9 cellular contexts compared by ENCODE assay signal in genomic region chr1:164602142-164602429, GRCh38. TPM values are rescaled to one million over a fixed set of nuclear protein-coding genes. Genes with fewer than 3 reads are reported as not detected.
DNase-seq lines count a peak whose midpoint lies in the region; ATAC-seq, FAIRE-seq and TF ChIP-seq lines count a peak whose summit lies in the region.
"Had no signal": no experiment of that assay in that cellular context is flagged by ENCODE, and none has a peak within 500 bp of the region (broad histone marks: within the 10 kb centered on the region; RNA-seq: fewer than 3 reads in every experiment).

No MANE protein-coding gene starts in this region.

- no peak overlapping the region for H3K4me2 ChIP-seq in astrocyte (ENCODE audit: low read length)
- H3K4me2 ChIP-seq in keratinocyte (ENCODE audit: control insufficient read depth, extremely low read depth, insufficient read depth, low read depth, low read length), result peak overlapping the region; percentile 57

- H3K36me3 Mint-ChIP-seq in astrocyte (ENCODE audit: low read depth, unreplicated experiment), result peaks cover 2% of the 10 kb centered on the region
- no peaks in the 10 kb centered on the region for H3K36me3 Mint-ChIP-seq in activated T-cell treated with anti-CD3 and anti-CD28 coated beads, Interleukin-2, amount 50 U/mL, for 72 hours (ENCODE audit: insufficient read depth in 2 of 2)
- no peaks in the 10 kb centered on the region for H3K36me3 Mint-ChIP-seq in activated T-cell treated with anti-CD3 and anti-CD28 coated beads, Interleukin-2, amount 50 U/mL, for 24 hours (ENCODE audit: low read depth)

- no peaks in the 10 kb centered on the region for H3K9me3 Mint-ChIP-seq in astrocyte (ENCODE audit: unreplicated experiment)
- H3K9me3 Mint-ChIP-seq in activated T-cell treated with anti-CD3 and anti-CD28 coated beads, Interleukin-2, amount 50 U/mL, for 72 hours, result no peaks in the 10 kb centered on the region
- no peaks in the 10 kb centered on the region for H3K9me3 Mint-ChIP-seq in activated T-cell treated with anti-CD3 and anti-CD28 coated beads, Interleukin-2, amount 50 U/mL, for 24 hours

- H2AFZ ChIP-seq in astrocyte (ENCODE audit: low read depth, low read length), result no peak overlapping the region
- no peak overlapping the region for H2AFZ ChIP-seq in keratinocyte (ENCODE audit: control insufficient read depth, low read length)

- TF ChIP-seq CTCF in astrocyte (IDR thresholded peaks at IDR 0.05; ENCODE audit: insufficient read depth, low read depth, low read length) (no peak), keratinocyte (optimal IDR thresholded peaks at IDR 0.05 in 1 of 3, IDR thresholded peaks at IDR 0.05 in 1 of 3, conservative IDR thresholded peaks at IDR 0.05 in 1 of 3; ENCODE audit: extremely low read depth in 1 of 3, insufficient read depth in 2 of 3, low read length in 3 of 3) (no peak), upper lobe of left lung (IDR thresholded peaks at IDR 0.05) (no peak)

- H3K27me3 Mint-ChIP-seq in astrocyte (ENCODE audit: low read depth, unreplicated experiment), result no peaks in the 10 kb centered on the region
- H3K27me3 Mint-ChIP-seq in activated T-cell treated with anti-CD3 and anti-CD28 coated beads, Interleukin-2, amount 50 U/mL, for 72 hours (ENCODE audit: low read depth), result no peaks in the 10 kb centered on the region
- H3K27me3 Mint-ChIP-seq in activated T-cell treated with anti-CD3 and anti-CD28 coated beads, Interleukin-2, amount 50 U/mL, for 24 hours, result no peaks in the 10 kb centered on the region

- TF ChIP-seq EP300 in upper lobe of left lung (IDR thresholded peaks at IDR 0.05), result no peak

- H3K79me2 ChIP-seq in astrocyte (ENCODE audit: insufficient read depth, low read length) (peaks cover 8% of the 10 kb centered on the region), keratinocyte (ENCODE audit: control insufficient read depth, insufficient read depth, low read length) (no peaks in the 10 kb centered on the region)

- DNase-seq in DMS 273 (lab: John Stamatoyannopoulos, UW; ENCODE audit: unreplicated experiment) (peak; percentile 19), DMS 273 treated with DMSO at 0.1 percent for 48 hours (lab: John Stamatoyannopoulos, UW) (no peak), astrocyte (ENCODE audit: low read depth) (no peak), keratinocyte (ENCODE audit: low read depth, low spot score) (no peak), upper lobe of left lung (peak in 1 of 2 donors; percentile 81)
- DNase-seq in activated T-cell treated with anti-CD3 and anti-CD28 coated beads, Interleukin-2, amount 50 U/mL, for 72 hours, result no peak
- DNase-seq in activated naive CD4-positive, alpha-beta T cell (lab: John Stamatoyannopoulos, UW), result no peak
- no peak for DNase-seq in activated T-cell treated with anti-CD3 and anti-CD28 coated beads, Interleukin-2, amount 50 U/mL, for 24 hours
- DNase-seq: activated T-cell treated with anti-CD3 and anti-CD28 coated beads, Interleukin-2, amount 50 U/mL, for 1 hour had no signal

- H3K27me3 ChIP-seq in astrocyte (ENCODE audit: insufficient read depth, low read length) (no peaks in the 10 kb centered on the region), keratinocyte (ENCODE audit: control insufficient read depth, extremely low read depth, insufficient read depth, low read length) (no peaks in the 10 kb centered on the region), upper lobe of left lung (no peaks in the 10 kb centered on the region)

- H3K9me1 ChIP-seq in keratinocyte (ENCODE audit: control insufficient read depth, extremely low read depth, insufficient read depth, low read length), result no peaks in the 10 kb centered on the region

- peaks cover 18% of the 10 kb centered on the region for H3K4me1 Mint-ChIP-seq in astrocyte (ENCODE audit: low read depth, unreplicated experiment)
- H3K4me1 Mint-ChIP-seq in activated T-cell treated with anti-CD3 and anti-CD28 coated beads, Interleukin-2, amount 50 U/mL, for 72 hours (ENCODE audit: low read depth), result no peaks in the 10 kb centered on the region
- no peaks in the 10 kb centered on the region for H3K4me1 Mint-ChIP-seq in activated T-cell treated with anti-CD3 and anti-CD28 coated beads, Interleukin-2, amount 50 U/mL, for 24 hours (ENCODE audit: low read depth)

- H3K36me3 ChIP-seq in astrocyte (ENCODE audit: insufficient read depth, low read length) (no peaks in the 10 kb centered on the region), keratinocyte (ENCODE audit: control insufficient read depth in 2 of 2, extremely low read depth in 1 of 2, insufficient read depth in 2 of 2, low read length in 2 of 2) (no peaks in the 10 kb centered on the region), upper lobe of left lung (no peaks in the 10 kb centered on the region)

- 69 to 74% methylated on average over 4 of the region's 4 CpGs for WGBS in upper lobe of left lung, 2 donors

- H3K4me3 Mint-ChIP-seq in astrocyte (ENCODE audit: unreplicated experiment), result peak overlapping the region; percentile 10
- H3K4me3 Mint-ChIP-seq in activated T-cell treated with anti-CD3 and anti-CD28 coated beads, Interleukin-2, amount 50 U/mL, for 72 hours, result no peak overlapping the region
- H3K4me3 Mint-ChIP-seq in activated T-cell treated with anti-CD3 and anti-CD28 coated beads, Interleukin-2, amount 50 U/mL, for 24 hours, result no peak overlapping the region

- dilution Hi-C loops in keratinocyte (cut with MboI; ENCODE audit: extremely low pct_ligation_motif_present, low sequenced_read_pairs), result no loop called here

- no peaks in the 10 kb centered on the region for H3K9me3 ChIP-seq in astrocyte (ENCODE audit: insufficient read depth, low read depth, low read length)
- H3K9me3 ChIP-seq in keratinocyte (ENCODE audit: control insufficient read depth, low read depth, low read length), result no peaks in the 10 kb centered on the region
- no peaks in the 10 kb centered on the region for H3K9me3 ChIP-seq in upper lobe of left lung

- FAIRE-seq in astrocyte (lab: Jason Lieb, UNC) (no peak), keratinocyte (lab: Jason Lieb, UNC) (peak; percentile 89)

- peaks cover 18% of the 10 kb centered on the region for H3K4me1 ChIP-seq in astrocyte (ENCODE audit: insufficient read depth, low read length)
- peaks cover 17% of the 10 kb centered on the region for H3K4me1 ChIP-seq in keratinocyte (ENCODE audit: control insufficient read depth, extremely low read depth, insufficient read depth, low read length)
- H3K4me1 ChIP-seq in upper lobe of left lung, result peaks cover 17 to 30% (median 24%) of the 10 kb centered on the region in 4 donors

- H3K27ac Mint-ChIP-seq in astrocyte (ENCODE audit: unreplicated experiment), result no peak overlapping the region
- H3K27ac Mint-ChIP-seq in activated T-cell treated with anti-CD3 and anti-CD28 coated beads, Interleukin-2, amount 50 U/mL, for 72 hours, result no peak overlapping the region
- no peak overlapping the region for H3K27ac Mint-ChIP-seq in activated T-cell treated with anti-CD3 and anti-CD28 coated beads, Interleukin-2, amount 50 U/mL, for 24 hours

- no peak overlapping the region for H3K9ac ChIP-seq in astrocyte (ENCODE audit: low read length)
- H3K9ac ChIP-seq in keratinocyte (ENCODE audit: control insufficient read depth, extremely low read depth, insufficient read depth, low read length), result peak overlapping the region; percentile 35

- peak; percentile 65 to 87 for ATAC-seq in upper lobe of left lung (ENCODE audit: low FRiP score in 2 of 2)
- no peak for ATAC-seq in activated T-cell treated with anti-CD3 and anti-CD28 coated beads, Interleukin-2, amount 50 U/mL, for 72 hours (replicated peaks in 1 of 2)

- H3K27ac ChIP-seq in astrocyte (ENCODE audit: low read depth, low read length), result no peak overlapping the region
- H3K27ac ChIP-seq in keratinocyte (ENCODE audit: control insufficient read depth, insufficient read depth, low read length), result peak overlapping the region; percentile 15
- H3K27ac ChIP-seq in upper lobe of left lung, result peak overlapping the region; percentile 62 to 73 (median 66)

- H3K4me3 ChIP-seq in astrocyte (ENCODE audit: insufficient read depth, low read depth, low read length) (no peak overlapping the region), keratinocyte (ENCODE audit: control insufficient read depth in 2 of 3, extremely low read depth in 1 of 3, insufficient read depth in 2 of 3, low read depth in 1 of 3, low read length in 3 of 3) (no peak overlapping the region), upper lobe of left lung (peak overlapping the region in 2 of 4 donors; percentile 2 to 16)

- H4K20me1 ChIP-seq in astrocyte (ENCODE audit: insufficient read depth, low read length) (no peaks in the 10 kb centered on the region), keratinocyte (ENCODE audit: control insufficient read depth, extremely low read depth, insufficient read depth, low read length) (no peaks in the 10 kb centered on the region)

- no peak for TF ChIP-seq POLR2A in upper lobe of left lung (IDR thresholded peaks at IDR 0.05)

RNA-seq across cellular contexts. Expression of gene PBX1, which starts 43.1 kb away (rescaled TPM):
- total RNA-seq in astrocyte, result 34.2 and 37.2 TPM in 2 replicates
- 1.3 to 3.5 TPM (median 2.2 TPM) in 3 replicates for polyA plus RNA-seq in keratinocyte
- 0.91 TPM for polyA plus RNA-seq in keratinocyte (2011; ENCODE audit: low read depth)
- polyA plus RNA-seq in keratinocyte (2011; cell fraction: cytosol; rRNA removed), result 1.9 and 2.1 TPM in 2 replicates
- 1.5 and 2.4 TPM in 2 replicates for polyA plus RNA-seq in keratinocyte (2011; cell fraction: nucleus; rRNA removed)
- 0.97 and 1.7 TPM in 2 replicates for polyA plus RNA-seq in keratinocyte (2012; ENCODE audit: low replicate concordance)
- 2.0 to 3.8 TPM (median 3.1 TPM) in 3 replicates for polyA minus RNA-seq in keratinocyte
- polyA minus RNA-seq in keratinocyte (2011; cell fraction: cytosol; rRNA and poly(A)+ RNA removed), result 0.77 TPM
- polyA minus RNA-seq in keratinocyte (2011; cell fraction: nucleus; rRNA and poly(A)+ RNA removed), result 2.4 and 8.2 TPM in 2 replicates
- 10 to 100 TPM; 17.8 to 59.6 (median 38.3) TPM for total RNA-seq in upper lobe of left lung
- total RNA-seq in activated T-cell treated with anti-CD3 and anti-CD28 coated beads, Interleukin-2, amount 50 U/mL, for 72 hours, result under 1 TPM; 0.62 to 0.74 TPM

Comparison
In these comparisons a context has a peak if more than half of its experiments do, and no peak if none do; other contexts are left out.
1. ATAC-seq: peak in upper lobe of left lung (2 of 2); none in activated T-cell treated with anti-CD3 and anti-CD28 coated beads, Interleukin-2, amount 50 U/mL, for 72 hours (0 of 2).
2. RNA of gene PBX1, which starts 43.1 kb away (total RNA-seq): 17.8 to 59.6 TPM in upper lobe of left lung and 34.2 to 37.2 TPM in astrocyte; 0.62 to 0.74 TPM in activated T-cell treated with anti-CD3 and anti-CD28 coated beads, Interleukin-2, amount 50 U/mL, for 72 hours; every median in the first group is over 10 times any median in the second.